In genomic region chr18:38884050-38884449, GRCh38 we compare ENCODE assay signal across 2 cellular contexts.
TF ChIP-seq lines count a peak whose summit lies in the region.

No MANE protein-coding gene starts in this region.

TF ChIP-seq in HCT116, 20 proteins besides CTCF, POLR2A, EP300 and RAD21 (continued from another document):
- TF ChIP-seq REST (IDR thresholded peaks at IDR 0.05; ENCODE audit: low read depth) (no peak), ZBTB33 (IDR thresholded peaks at IDR 0.05; ENCODE audit: extremely low read depth, insufficient replicate concordance, low read length) (no peak), EZH2phosphoT487 (IDR thresholded peaks at IDR 0.05; ENCODE audit: borderline replicate concordance) (no peak), CEBPB (IDR thresholded peaks at IDR 0.05; ENCODE audit: low read depth) (no peak), EZH2 (IDR thresholded peaks at IDR 0.05) (no peak), EGR1 (IDR thresholded peaks at IDR 0.05; ENCODE audit: low read depth) (no peak), ZNF274 (IDR thresholded peaks at IDR 0.05; ENCODE audit: low read depth, low read length) (no peak), ELF1 (IDR thresholded peaks at IDR 0.05; ENCODE audit: borderline replicate concordance, low read depth) (no peak), JUND (IDR thresholded peaks at IDR 0.05) (no peak)
TF ChIP-seq in HCT116: peak in this region for 0.

TF ChIP-seq in WTC11, 78 proteins besides CTCF, POLR2A, EP300 and RAD21 (continued from another document):
- TF ChIP-seq MLX (CRISPR knock-in tag; IDR thresholded peaks at IDR 0.05) (no peak), FOXJ3 (CRISPR knock-in tag; IDR thresholded peaks at IDR 0.05; ENCODE audit: borderline replicate concordance) (no peak), HMGA2 (CRISPR knock-in tag; IDR thresholded peaks at IDR 0.05) (no peak), ATF6 (CRISPR knock-in tag; IDR thresholded peaks at IDR 0.05) (no peak), SOX15 (CRISPR knock-in tag; IDR thresholded peaks at IDR 0.05) (no peak), E2F5 (CRISPR knock-in tag; IDR thresholded peaks at IDR 0.05) (no peak), GRHL2 (CRISPR knock-in tag; IDR thresholded peaks at IDR 0.05; ENCODE audit: insufficient replicate concordance, severe bottlenecking) (no peak), ZNF512 (CRISPR knock-in tag; IDR thresholded peaks at IDR 0.05; ENCODE audit: borderline replicate concordance) (no peak), MAX (CRISPR knock-in tag; IDR thresholded peaks at IDR 0.05) (no peak), ZNF232 (CRISPR knock-in tag; IDR thresholded peaks at IDR 0.05) (no peak), USF2 (CRISPR knock-in tag; IDR thresholded peaks at IDR 0.05) (no peak), AFF4 (CRISPR knock-in tag; IDR thresholded peaks at IDR 0.05; ENCODE audit: borderline replicate concordance) (no peak), FOXP1 (CRISPR knock-in tag; IDR thresholded peaks at IDR 0.05; ENCODE audit: borderline replicate concordance) (no peak), CBFB (CRISPR knock-in tag; IDR thresholded peaks at IDR 0.05; ENCODE audit: low read depth) (no peak), ELF4 (CRISPR knock-in tag; IDR thresholded peaks at IDR 0.05; ENCODE audit: low read depth) (no peak)
